24 cellular contexts compared by ENCODE assay signal in genomic region chr2:23495661-23496114, GRCh38.
A peak's percentile ranks its signal among the peaks of the same experiment; 100 is the strongest.
DNase-seq lines count a peak whose midpoint lies in the region; ATAC-seq and TF ChIP-seq lines count a peak whose summit lies in the region.
"Had no signal": no experiment of that assay in that cellular context is flagged by ENCODE, and none has a peak within 500 bp of the region (broad histone marks: within the 10 kb centered on the region; RNA-seq: fewer than 3 reads in every experiment).

No MANE protein-coding gene starts in this region.

- no peak overlapping the region for H3K4me3 Mint-ChIP-seq in nephron
- H3K4me3 Mint-ChIP-seq: activated naive CD4-positive, alpha-beta T cell treated with anti-CD3 and anti-CD28 coated beads for 36 hours; HFFc6; type B pancreatic cell had no signal

- H3K36me3 ChIP-seq in right atrium auricular region: no peaks in the 10 kb centered on the region
- H3K36me3 ChIP-seq in WERI-Rb-1: no peaks in the 10 kb centered on the region
- no peaks in the 10 kb centered on the region for H3K36me3 ChIP-seq in aorta (ENCODE audit: control insufficient read depth in 1 of 2, insufficient read depth in 2 of 2, low read length in 1 of 2)
- H3K36me3 ChIP-seq: ascending aorta, esophagus muscularis mucosa, left lung had no signal

- no peaks in the 10 kb centered on the region for H3K36me3 Mint-ChIP-seq in nephron (ENCODE audit: low read depth)
- H3K36me3 Mint-ChIP-seq: T-cell, type B pancreatic cell had no signal

- H3K27me3 ChIP-seq in right atrium auricular region (no peaks in the 10 kb centered on the region), WERI-Rb-1 (ENCODE audit: insufficient read depth, low read depth, severe bottlenecking) (no peaks in the 10 kb centered on the region), aorta (ENCODE audit: control insufficient read depth in 1 of 2, insufficient read depth in 2 of 2, low read length in 1 of 2) (no peaks in the 10 kb centered on the region)
- H3K27me3 ChIP-seq: ascending aorta, esophagus muscularis mucosa had no signal

- H3K4me3 ChIP-seq in right atrium auricular region (no peak overlapping the region), WERI-Rb-1 (ENCODE audit: low read depth, low read length) (peak overlapping the region; percentile 19), aorta (ENCODE audit: low read length in 2 of 2) (no peak overlapping the region)
- H3K4me3 ChIP-seq: ascending aorta, esophagus muscularis mucosa, K562, left lung, mucosa of descending colon had no signal

- peaks cover 59% of the 10 kb centered on the region for H3K4me1 Mint-ChIP-seq in nephron

- peaks cover 0 to 48% of the 10 kb centered on the region in 2 donors for H3K4me1 ChIP-seq in right atrium auricular region
- peaks cover 0 to 14% of the 10 kb centered on the region in 2 donors for H3K4me1 ChIP-seq in aorta (ENCODE audit: control insufficient read depth in 1 of 2, insufficient read depth in 2 of 2, low read length in 2 of 2)

- intact Hi-C loops in Right ventricle myocardium superior (cut with DNase I) (no loop called here), aorta (cut with DNase I) (loop anchor here in 1 of 2 donors (5.0 to 10.0 kb wide), 2 partner anchors 87 to 111 kb away; partner anchors contain the start of gene KLHL29)

- H3K9me3 ChIP-seq in right atrium auricular region (no peaks in the 10 kb centered on the region), WERI-Rb-1 (ENCODE audit: severe bottlenecking) (no peaks in the 10 kb centered on the region), aorta (ENCODE audit: control insufficient read depth, low read length) (no peaks in the 10 kb centered on the region)
- H3K9me3 ChIP-seq: ascending aorta, esophagus muscularis mucosa, left lung, mucosa of descending colon had no signal

- H3K27ac ChIP-seq in right atrium auricular region (peak overlapping the region in 1 of 2 donors; percentile 3), WERI-Rb-1 (peak overlapping the region; percentile 96), aorta (ENCODE audit: low read depth in 1 of 2, low read length in 2 of 2) (peak overlapping the region in 1 of 2 donors; percentile 53)
- H3K27ac ChIP-seq: C4-2B, esophagus muscularis mucosa, left lung had no signal

- peaks cover 12% of the 10 kb centered on the region for H3K27me3 Mint-ChIP-seq in nephron (ENCODE audit: low read depth)
- H3K27me3 Mint-ChIP-seq: type B pancreatic cell had no signal

- peak overlapping the region in 2 of 3 experiments; percentile 14 to 75 for H3K27ac Mint-ChIP-seq in nephron
- H3K27ac Mint-ChIP-seq: activated naive CD4-positive, alpha-beta T cell treated with anti-CD3 and anti-CD28 coated beads for 36 hours; HFFc6; T-cell; type B pancreatic cell had no signal

- WGBS in aorta, 2 donors: 24% methylated on average over 19 of the region's 19 CpGs

- TF ChIP-seq CTCF in right atrium auricular region (IDR thresholded peaks at IDR 0.05) (no peak), WERI-Rb-1 (IDR thresholded peaks at IDR 0.05; ENCODE audit: low read depth, low read length) (no peak), nephron (IDR thresholded peaks at IDR 0.05; ENCODE audit: unreplicated experiment in 3 of 3) (no peak)

- ATAC-seq in Right ventricle myocardium superior (ENCODE audit: poor library complexity) (peak; percentile 48), aorta (ENCODE audit: low FRiP score) (peak; percentile 3), HG02763 (IDR thresholded peaks at IDR 0.05; ENCODE audit: unreplicated experiment) (no peak)
- ATAC-seq: K562; left lung; mucosa of descending colon; stimulated activated naive CD8-positive, alpha-beta T cell treated with anti-CD3 and anti-CD28 coated beads, Interleukin-15, Interleukin-2, amounts not matched to agents 100 U/mL and 50 U/mL, for 24 hours; T-cell had no signal

- DNase-seq in Right ventricle myocardium superior (peak; percentile 42), right atrium auricular region (ENCODE audit: low spot score) (no peak), WERI-Rb-1 (peak; percentile 96), aorta (peak; percentile 58 to 72), NCI-H2227 treated with DMSO at 0.1 percent for 48 hours (lab: John Stamatoyannopoulos, UW) (no peak), HK-2 (ENCODE audit: unreplicated experiment) (no peak)
- DNase-seq: 8988T; activated CD4-positive, alpha-beta T cell treated with anti-CD3 and anti-CD28 coated beads, Interleukin-2, amount 50 U/mL, for 48 hours; activated naive CD4-positive, alpha-beta T cell treated with anti-CD3 and anti-CD28 coated beads for 36 hours; effector CD8-positive, alpha-beta T cell; HFFc6; NCI-H146; NCI-H510A; stimulated activated naive CD8-positive, alpha-beta T cell treated with anti-CD3 and anti-CD28 coated beads, Interleukin-15, Interleukin-2, amounts not matched to agents 100 U/mL and 50 U/mL, for 24 hours; T-cell had no signal

- no peaks in the 10 kb centered on the region for H3K9me3 Mint-ChIP-seq in nephron
- H3K9me3 Mint-ChIP-seq: activated naive CD4-positive, alpha-beta T cell treated with anti-CD3 and anti-CD28 coated beads for 36 hours; HFFc6; T-cell; type B pancreatic cell had no signal

Comparison
In these comparisons a context has a peak if more than half of its experiments do, and no peak if none do; other contexts are left out.
1. DNase-seq: peak in Right ventricle myocardium superior (single experiment), WERI-Rb-1 (single experiment) and aorta (2 of 2); none in right atrium auricular region (single experiment), NCI-H2227 treated with DMSO at 0.1 percent for 48 hours (single experiment) and HK-2 (single experiment).